ENCODE assay signal across 1 cellular context in genomic region chr20:33671573-33672288, GRCh38.
TF ChIP-seq lines count a peak whose summit lies in the region.

No MANE protein-coding gene starts in this region.

TF ChIP-seq in H1, 55 proteins besides CTCF, POLR2A, EP300 and RAD21:
- TF ChIP-seq BACH1 (IDR thresholded peaks at IDR 0.05; ENCODE audit: low read length) (no peak), CHD7 (IDR thresholded peaks at IDR 0.05; ENCODE audit: insufficient replicate concordance, low read length) (no peak), POU5F1 (IDR thresholded peaks at IDR 0.05; ENCODE audit: low read depth, low read length) (no peak), SUZ12 (IDR thresholded peaks at IDR 0.05; ENCODE audit: low read length) (no peak), SRF (IDR thresholded peaks at IDR 0.05; ENCODE audit: low read depth, low read length) (no peak), GTF2F1 (IDR thresholded peaks at IDR 0.05; ENCODE audit: borderline replicate concordance, low read depth, low read length) (no peak), TAF1 (IDR thresholded peaks at IDR 0.05; ENCODE audit: low read depth, low read length) (no peak), ATF3 (IDR thresholded peaks at IDR 0.05; ENCODE audit: insufficient read depth, low read depth, low read length) (no peak), SP2 (IDR thresholded peaks at IDR 0.05; ENCODE audit: low read length) (no peak), JUND (IDR thresholded peaks at IDR 0.05; ENCODE audit: low read length) (no peak), MAX (IDR thresholded peaks at IDR 0.05) (no peak)
